Comparison of ENCODE assay signal across 11 cellular contexts in genomic region chr15:55250951-55251350, GRCh38. TPM values are rescaled to one million over a fixed set of nuclear protein-coding genes. Genes with fewer than 3 reads are reported as not detected.
DNase-seq lines count a peak whose midpoint lies in the region; ATAC-seq and TF ChIP-seq lines count a peak whose summit lies in the region.
"Had no signal": no experiment of that assay in that cellular context is flagged by ENCODE, and none has a peak within 500 bp of the region (broad histone marks: within the 10 kb centered on the region; RNA-seq: fewer than 3 reads in every experiment).

No MANE protein-coding gene starts in this region.

- H3K27ac ChIP-seq in CD4-positive, CD25-positive, alpha-beta regulatory T cell (ENCODE audit: insufficient read depth, low read length, poor library complexity, severe bottlenecking) = no peak overlapping the region
- H3K27ac ChIP-seq in Karpas-422 (ENCODE audit: low read length) (peak overlapping the region; percentile 12; the same call in 1 of the 2 replicates), ovary (no peak overlapping the region)
- H3K27ac ChIP-seq in naive thymus-derived CD4-positive, alpha-beta T cell (ENCODE audit: low read depth, low read length) = peak overlapping the region; percentile 24

- WGBS in ovary, 3 donors = 89 to 94% (median 92%) methylated on average over 4 of the region's 4 CpGs

- intact Hi-C loops in naive thymus-derived CD4-positive, alpha-beta T cell (cut with micrococcal nuclease) = loop anchor here in 1 of 2 donors (1.0 to 2.0 kb wide), 2 partner anchors 11 to 16 kb away; no protein-coding TSS in a partner anchor
- intact Hi-C loops in ovary (cut with DNase I) = no loop called here

- POLR2A ChIA-PET in naive thymus-derived CD4-positive, alpha-beta T cell (lab: Charles Lee) = interaction anchor here (0.5 to 3.1 kb wide), 10 partner anchors 17 to 82 kb away, joined by 3 to 15 read pairs (median 4); partner anchors contain the start of genes PIGB, PIGBOS1 and RSL24D1

- CTCF ChIA-PET in naive thymus-derived CD4-positive, alpha-beta T cell (lab: Charles Lee) = interaction anchor here (0.8 to 1.8 kb wide), 4 partner anchors 16 to 40 kb away, joined by 3 to 6 read pairs (median 4); no protein-coding TSS in a partner anchor

- peaks cover 13% of the 10 kb centered on the region for H3K36me3 ChIP-seq in CD4-positive, CD25-positive, alpha-beta regulatory T cell (ENCODE audit: control insufficient read depth, insufficient read depth, low read length)
- H3K36me3 ChIP-seq in Karpas-422 (ENCODE audit: insufficient read depth, low read length) (no peaks in the 10 kb centered on the region), ovary (no peaks in the 10 kb centered on the region)
- H3K36me3 ChIP-seq in naive thymus-derived CD4-positive, alpha-beta T cell (ENCODE audit: control insufficient read depth in 2 of 3, insufficient read depth in 3 of 3, low read length in 3 of 3) = no peaks in the 10 kb centered on the region
- H3K36me3 ChIP-seq: MG63 had no signal

- no peak for TF ChIP-seq EP300 in ovary (IDR thresholded peaks at IDR 0.05)

- H3K9ac ChIP-seq in Karpas-422 (ENCODE audit: low read length) = no peak overlapping the region

- H3K9me3 Mint-ChIP-seq in CD4-positive, CD25-positive, alpha-beta regulatory T cell = no peaks in the 10 kb centered on the region
- no peaks in the 10 kb centered on the region for H3K9me3 Mint-ChIP-seq in activated T-helper 17 cell treated with anti-CD3 and anti-CD28 coated beads, Interleukin-2, amount 50 U/mL, for 72 hours
- peaks cover 0 to 3% (median 0%) of the 10 kb centered on the region in 11 donors for H3K9me3 Mint-ChIP-seq in naive thymus-derived CD4-positive, alpha-beta T cell

- H3K27me3 ChIP-seq in CD4-positive, CD25-positive, alpha-beta regulatory T cell (ENCODE audit: control insufficient read depth, insufficient read depth, low read length) = no peaks in the 10 kb centered on the region
- no peaks in the 10 kb centered on the region for H3K27me3 ChIP-seq in Karpas-422 (ENCODE audit: low read length)
- no peaks in the 10 kb centered on the region for H3K27me3 ChIP-seq in naive thymus-derived CD4-positive, alpha-beta T cell (ENCODE audit: control insufficient read depth in 2 of 2, insufficient read depth in 2 of 2, low read length in 2 of 2)
- no peaks in the 10 kb centered on the region for H3K27me3 ChIP-seq in ovary
- H3K27me3 ChIP-seq: MG63 had no signal

- H3K36me3 Mint-ChIP-seq in CD4-positive, CD25-positive, alpha-beta regulatory T cell = peaks cover 36% of the 10 kb centered on the region
- peaks cover 91% of the 10 kb centered on the region for H3K36me3 Mint-ChIP-seq in activated T-helper 17 cell treated with anti-CD3 and anti-CD28 coated beads, Interleukin-2, amount 50 U/mL, for 72 hours (ENCODE audit: low read depth)
- peaks cover 4 to 35% (median 5%) of the 10 kb centered on the region in 5 donors for H3K36me3 Mint-ChIP-seq in naive thymus-derived CD4-positive, alpha-beta T cell

- no peak overlapping the region for H3K4me3 Mint-ChIP-seq in CD4-positive, CD25-positive, alpha-beta regulatory T cell
- H3K4me3 Mint-ChIP-seq in activated T-helper 17 cell treated with anti-CD3 and anti-CD28 coated beads, Interleukin-2, amount 50 U/mL, for 72 hours = peak overlapping the region; percentile 23
- H3K4me3 Mint-ChIP-seq in naive thymus-derived CD4-positive, alpha-beta T cell = peak overlapping the region; percentile 3 to 53 (median 33)

- H3K4me2 ChIP-seq in Karpas-422 (ENCODE audit: low read depth, low read length, poor library complexity, severe bottlenecking) = peak overlapping the region; percentile 8

- no peaks in the 10 kb centered on the region for H4K20me1 ChIP-seq in Karpas-422 (ENCODE audit: insufficient read depth, low read depth, low read length)

- peaks cover 38 to 56% (median 51%) of the 10 kb centered on the region in 4 donors for H3K4me1 Mint-ChIP-seq in CD4-positive, CD25-positive, alpha-beta regulatory T cell
- peaks cover 47% of the 10 kb centered on the region for H3K4me1 Mint-ChIP-seq in activated T-helper 17 cell treated with anti-CD3 and anti-CD28 coated beads, Interleukin-2, amount 50 U/mL, for 72 hours
- H3K4me1 Mint-ChIP-seq in naive thymus-derived CD4-positive, alpha-beta T cell = peaks cover 44 to 68% (median 55%) of the 10 kb centered on the region in 7 donors

- H3K79me2 ChIP-seq in Karpas-422 (ENCODE audit: low read length) = no peaks in the 10 kb centered on the region

- peaks cover 22% of the 10 kb centered on the region for H3K4me1 ChIP-seq in CD4-positive, CD25-positive, alpha-beta regulatory T cell (ENCODE audit: control insufficient read depth, insufficient read depth, low read length, poor library complexity, severe bottlenecking)
- H3K4me1 ChIP-seq in Karpas-422 (ENCODE audit: low read length) = peaks cover 14% of the 10 kb centered on the region
- peaks cover 38 to 63% of the 10 kb centered on the region in 2 donors for H3K4me1 ChIP-seq in naive thymus-derived CD4-positive, alpha-beta T cell (ENCODE audit: control insufficient read depth in 2 of 2, insufficient read depth in 2 of 2, low read length in 2 of 2)
- no peaks in the 10 kb centered on the region for H3K4me1 ChIP-seq in ovary (ENCODE audit: insufficient read depth)

- no peaks in the 10 kb centered on the region for H3K27me3 Mint-ChIP-seq in CD4-positive, CD25-positive, alpha-beta regulatory T cell
- H3K27me3 Mint-ChIP-seq in activated T-helper 17 cell treated with anti-CD3 and anti-CD28 coated beads, Interleukin-2, amount 50 U/mL, for 72 hours = no peaks in the 10 kb centered on the region
- no peaks in the 10 kb centered on the region for H3K27me3 Mint-ChIP-seq in naive thymus-derived CD4-positive, alpha-beta T cell

- DNase-seq in CD4-positive, CD25-positive, alpha-beta regulatory T cell = no peak
- no peak for DNase-seq in Karpas-422
- peak in 5 of 9 donors; percentile 8 to 49 (median 35) for DNase-seq in naive thymus-derived CD4-positive, alpha-beta T cell
- DNase-seq in stimulated activated CD4-positive, alpha-beta T cell treated with anti-CD3 and anti-CD28 coated beads, Interleukin-4, amount 100 ng/mL, for 24 hours = no peak
- no peak for DNase-seq in ovary
- DNase-seq: DMS 273 treated with DMSO at 0.1 percent for 48 hours, MG63, NCI-H526 treated with DMSO at 0.1 percent for 48 hours had no signal

- no peak for ATAC-seq in CD4-positive, CD25-positive, alpha-beta regulatory T cell (ENCODE audit: low read depth in 2 of 2)
- no peak for ATAC-seq in activated T-helper 17 cell treated with anti-CD3 and anti-CD28 coated beads, Interleukin-2, amount 50 U/mL, for 72 hours (replicated peaks)
- peak; percentile 70 for ATAC-seq in naive thymus-derived CD4-positive, alpha-beta T cell
- no peak for ATAC-seq in HG03460 (IDR thresholded peaks at IDR 0.05; ENCODE audit: unreplicated experiment)
- no peak for ATAC-seq in GM18867 (IDR thresholded peaks at IDR 0.05; ENCODE audit: unreplicated experiment)

- H2AFZ ChIP-seq in Karpas-422 (ENCODE audit: low read length) = no peak overlapping the region

- no peaks in the 10 kb centered on the region for H3K9me3 ChIP-seq in CD4-positive, CD25-positive, alpha-beta regulatory T cell (ENCODE audit: control insufficient read depth in 2 of 2, low read length in 2 of 2)
- H3K9me3 ChIP-seq in Karpas-422 (ENCODE audit: low read length) = no peaks in the 10 kb centered on the region
- no peaks in the 10 kb centered on the region for H3K9me3 ChIP-seq in naive thymus-derived CD4-positive, alpha-beta T cell (ENCODE audit: control insufficient read depth in 2 of 3, low read length in 3 of 3)
- no peaks in the 10 kb centered on the region for H3K9me3 ChIP-seq in ovary
- H3K9me3 ChIP-seq: MG63 had no signal

- peak overlapping the region in 2 of 3 donors; percentile 20 to 60 for H3K27ac Mint-ChIP-seq in CD4-positive, CD25-positive, alpha-beta regulatory T cell
- H3K27ac Mint-ChIP-seq in activated T-helper 17 cell treated with anti-CD3 and anti-CD28 coated beads, Interleukin-2, amount 50 U/mL, for 72 hours = peak overlapping the region; percentile 55
- peak overlapping the region; percentile 4 to 80 (median 56) for H3K27ac Mint-ChIP-seq in naive thymus-derived CD4-positive, alpha-beta T cell

- no peaks in the 10 kb centered on the region for H3K9me2 ChIP-seq in Karpas-422 (replicated peaks; ENCODE audit: insufficient read depth, low read length)

- H3K4me3 ChIP-seq in CD4-positive, CD25-positive, alpha-beta regulatory T cell (ENCODE audit: low read depth, low read length) = no peak overlapping the region
- H3K4me3 ChIP-seq in Karpas-422 (ENCODE audit: low read length) (no peak overlapping the region), ovary (no peak overlapping the region)
- no peak overlapping the region for H3K4me3 ChIP-seq in naive thymus-derived CD4-positive, alpha-beta T cell (ENCODE audit: low read length)
- H3K4me3 ChIP-seq: MG63 had no signal

- no peak for TF ChIP-seq CTCF in ovary (IDR thresholded peaks at IDR 0.05)

- no peak for TF ChIP-seq POLR2A in ovary (IDR thresholded peaks at IDR 0.05)

RNA-seq across cellular contexts. Expression of gene RAB27A, which starts 38.7 kb away (rescaled TPM):
- 34.0 TPM for total RNA-seq in CD4-positive, CD25-positive, alpha-beta regulatory T cell
- polyA plus RNA-seq in CD4-positive, CD25-positive, alpha-beta regulatory T cell = 10 to 100 TPM; 39.1 to 69.2 (median 46.1) TPM
- 1.3 and 4.7 TPM in 2 replicates for total RNA-seq in Karpas-422 (2014; rRNA removed; shearing (Covaris generic); ENCODE audit: low replicate concordance)
- total RNA-seq in activated T-helper 17 cell treated with anti-CD3 and anti-CD28 coated beads, Interleukin-2, amount 50 U/mL, for 72 hours = 100 to 1,000 TPM in 1 of 2 donors, 10 to 100 TPM in 1; 99.2 to 138 TPM
- 10 to 100 TPM; 17.1 to 69.9 (median 20.7) TPM for total RNA-seq in naive thymus-derived CD4-positive, alpha-beta T cell
- polyA plus RNA-seq in naive thymus-derived CD4-positive, alpha-beta T cell = 10 to 100 TPM; 17.6 to 25.4 TPM
- total RNA-seq in ovary = 10 to 100 TPM in 5 of 7 donors, 1 to 10 TPM in 2; 6.8 to 16.2 (median 12.1) TPM
- polyA plus RNA-seq in ovary = 10 to 100 TPM in 1 of 2 donors, 1 to 10 TPM in 1; 5.8 to 38.0 TPM

RNA-seq across cellular contexts. Expression of gene RSL24D1, which starts 54.2 kb away (rescaled TPM):
- 121 TPM for total RNA-seq in CD4-positive, CD25-positive, alpha-beta regulatory T cell
- 100 to 1,000 TPM in 3 of 4 donors, 10 to 100 TPM in 1; 85.4 to 118 (median 104) TPM for polyA plus RNA-seq in CD4-positive, CD25-positive, alpha-beta regulatory T cell
- 123 and 235 TPM in 2 replicates for total RNA-seq in Karpas-422 (2014; rRNA removed; shearing (Covaris generic); ENCODE audit: low replicate concordance)
- 100 to 1,000 TPM; 107 to 111 TPM for total RNA-seq in activated T-helper 17 cell treated with anti-CD3 and anti-CD28 coated beads, Interleukin-2, amount 50 U/mL, for 72 hours
- 100 to 1,000 TPM in 4 of 5 experiments, 10 to 100 TPM in 1; 75.9 to 128 (median 110) TPM for total RNA-seq in naive thymus-derived CD4-positive, alpha-beta T cell
- 100 to 1,000 TPM in 1 of 2 donors, 10 to 100 TPM in 1; 65.0 to 119 TPM for polyA plus RNA-seq in naive thymus-derived CD4-positive, alpha-beta T cell
- total RNA-seq in ovary = 100 to 1,000 TPM; 103 to 190 (median 117) TPM
- 100 to 1,000 TPM in 1 of 2 donors, 10 to 100 TPM in 1; 86.7 to 135 TPM for polyA plus RNA-seq in ovary

Comparison
In these comparisons a context has a peak if more than half of its experiments do, and no peak if none do; other contexts are left out.
1. DNase-seq: peak in naive thymus-derived CD4-positive, alpha-beta T cell (5 of 9); none in CD4-positive, CD25-positive, alpha-beta regulatory T cell (0 of 3), Karpas-422 (single experiment), stimulated activated CD4-positive, alpha-beta T cell treated with anti-CD3 and anti-CD28 coated beads, Interleukin-4, amount 100 ng/mL, for 24 hours (single experiment) and ovary (0 of 5).
2. H3K27ac ChIP-seq: peak in Karpas-422 (single experiment) and naive thymus-derived CD4-positive, alpha-beta T cell (single experiment); none in CD4-positive, CD25-positive, alpha-beta regulatory T cell (single experiment) and ovary (0 of 2).
3. H3K4me3 Mint-ChIP-seq: peak in activated T-helper 17 cell treated with anti-CD3 and anti-CD28 coated beads, Interleukin-2, amount 50 U/mL, for 72 hours (single experiment) and naive thymus-derived CD4-positive, alpha-beta T cell (10 of 10); none in CD4-positive, CD25-positive, alpha-beta regulatory T cell (0 of 4).
4. Peak in every context shown above with its lines, with median percentiles within 50 percentile points of each other: H3K27ac Mint-ChIP-seq.